In the genomic region with DNA sequence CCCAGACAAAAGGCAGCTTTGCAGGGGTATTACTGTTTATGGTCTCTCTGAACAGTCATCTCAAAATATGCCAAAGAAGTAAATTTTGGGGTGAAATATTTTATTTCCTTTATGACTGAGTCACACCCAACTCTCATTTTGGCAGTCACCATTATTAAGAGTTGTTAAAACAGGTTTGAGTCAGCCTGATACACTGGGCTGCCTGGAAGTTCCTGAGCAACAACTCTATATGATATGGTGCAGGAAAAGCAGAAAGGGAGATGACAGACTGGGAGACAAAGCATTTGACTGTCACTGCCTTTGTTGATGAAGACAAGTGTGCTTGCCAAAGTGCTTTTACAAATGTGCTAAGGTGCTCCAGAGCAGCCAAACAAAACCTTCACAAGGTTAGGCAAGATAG, we compare ENCODE assay signal across 18 cellular contexts.
DNase-seq lines count a peak whose midpoint lies in the region; ATAC-seq and TF ChIP-seq lines count a peak whose summit lies in the region.
"Had no signal": no experiment of that assay in that cellular context is flagged by ENCODE, and none has a peak within 500 bp of the region (broad histone marks: within the 10 kb centered on the region; RNA-seq: fewer than 3 reads in every experiment).

No MANE protein-coding gene starts in this region.

- H3K4me1 Mint-ChIP-seq in type B pancreatic cell (ENCODE audit: unreplicated experiment), result no peaks in the 10 kb centered on the region
- H3K4me1 Mint-ChIP-seq: CD14-positive monocyte; CD4-positive, alpha-beta memory T cell; GM23338; IgD-negative memory B cell had no signal

- intact Hi-C loops in aorta (cut with DNase I), result no loop called here

- H3K36me3 Mint-ChIP-seq in type B pancreatic cell, result no peaks in the 10 kb centered on the region
- H3K36me3 Mint-ChIP-seq: CD14-positive monocyte; CD4-positive, alpha-beta memory T cell; IgD-negative memory B cell had no signal

- no peak overlapping the region for H3K4me3 Mint-ChIP-seq in type B pancreatic cell
- H3K4me3 Mint-ChIP-seq: CD14-positive monocyte; CD4-positive, alpha-beta memory T cell; GM23338; IgD-negative memory B cell had no signal

- DNase-seq in HL-60 (ENCODE audit: low read depth in 1 of 2, low spot score in 1 of 2) (no peak), UCSD-AML1 (lab: John Stamatoyannopoulos, UW; ENCODE audit: unreplicated experiment) (peak; percentile 5), type B pancreatic cell (ENCODE audit: extremely low spot score, unreplicated experiment) (no peak), middle frontal gyrus (ENCODE audit: extremely low spot score, low spot score) (no peak), NCI-H2171 treated with DMSO at 0.1 percent for 48 hours (lab: John Stamatoyannopoulos, UW) (no peak), aorta (no peak)
- DNase-seq: CD4-positive, alpha-beta memory T cell; DMS153; DMS79; GDM1; HCEC 1CT had no signal

- H3K9me3 Mint-ChIP-seq in type B pancreatic cell, result no peaks in the 10 kb centered on the region
- H3K9me3 Mint-ChIP-seq: GM23338 had no signal

- H3K9me3 ChIP-seq in esophagus (ENCODE audit: control insufficient read depth in 2 of 2, insufficient read depth in 1 of 2, low read depth in 1 of 2, low read length in 1 of 2) (no peaks in the 10 kb centered on the region), aorta (ENCODE audit: control insufficient read depth, low read length) (no peaks in the 10 kb centered on the region)
- H3K9me3 ChIP-seq: BLaER1 had no signal

- TF ChIP-seq CTCF in HL-60 (IDR thresholded peaks at IDR 0.05; ENCODE audit: insufficient read depth, low read length) (no peak), type B pancreatic cell (conservative IDR thresholded peaks at IDR 0.05) (no peak)

- no peak overlapping the region for H3K4me3 ChIP-seq in HL-60 (replicated peaks; ENCODE audit: insufficient read depth, low read length)
- no peak overlapping the region for H3K4me3 ChIP-seq in esophagus (ENCODE audit: low read depth in 1 of 2, low read length in 2 of 2)
- no peak overlapping the region for H3K4me3 ChIP-seq in aorta (ENCODE audit: low read length in 2 of 2)
- H3K4me3 ChIP-seq: BLaER1, GM23338 had no signal

- no peak for ATAC-seq in aorta (ENCODE audit: low FRiP score)
- ATAC-seq: GM23338, HepG2 had no signal

- H3K27ac ChIP-seq in HL-60 (replicated peaks), result peak overlapping the region; percentile 80
- peak overlapping the region; percentile 3 to 47 for H3K27ac ChIP-seq in esophagus (ENCODE audit: low read depth in 2 of 2, low read length in 1 of 2)
- no peak overlapping the region for H3K27ac ChIP-seq in aorta (ENCODE audit: low read depth in 1 of 2, low read length in 2 of 2)
- H3K27ac ChIP-seq: 22Rv1, BLaER1 had no signal

- peak overlapping the region; percentile 81 for H3K27ac Mint-ChIP-seq in type B pancreatic cell
- H3K27ac Mint-ChIP-seq: CD14-positive monocyte; CD4-positive, alpha-beta memory T cell; GM23338; IgD-negative memory B cell had no signal

- H3K4me1 ChIP-seq in esophagus (ENCODE audit: control insufficient read depth in 2 of 2, insufficient read depth in 2 of 2, low read length in 1 of 2) (no peaks in the 10 kb centered on the region), aorta (ENCODE audit: control insufficient read depth in 1 of 2, insufficient read depth in 2 of 2, low read length in 2 of 2) (peaks cover 0 to 2% of the 10 kb centered on the region in 2 donors)
- H3K4me1 ChIP-seq: BLaER1 had no signal

- H3K27me3 ChIP-seq in HL-60 (ENCODE audit: insufficient read depth, poor library complexity, severe bottlenecking) (no peaks in the 10 kb centered on the region), esophagus (ENCODE audit: control insufficient read depth in 1 of 2, insufficient read depth in 2 of 2, low read length in 2 of 2) (no peaks in the 10 kb centered on the region), aorta (ENCODE audit: control insufficient read depth in 1 of 2, insufficient read depth in 2 of 2, low read length in 1 of 2) (no peaks in the 10 kb centered on the region)
- H3K27me3 ChIP-seq: BLaER1 had no signal

- H3K27me3 Mint-ChIP-seq in type B pancreatic cell, result no peaks in the 10 kb centered on the region
- H3K27me3 Mint-ChIP-seq: CD4-positive, alpha-beta memory T cell; IgD-negative memory B cell had no signal

- H3K36me3 ChIP-seq in esophagus (ENCODE audit: control insufficient read depth in 2 of 2, insufficient read depth in 2 of 2, low read length in 1 of 2), result no peaks in the 10 kb centered on the region
- H3K36me3 ChIP-seq in aorta (ENCODE audit: control insufficient read depth in 1 of 2, insufficient read depth in 2 of 2, low read length in 1 of 2), result no peaks in the 10 kb centered on the region
- H3K36me3 ChIP-seq: BLaER1 had no signal

Comparison
In these comparisons a context has a peak if more than half of its experiments do, and no peak if none do; other contexts are left out.
1. H3K27ac ChIP-seq: peak in HL-60 (single experiment) and esophagus (2 of 2); none in aorta (0 of 2).